ENCODE assay signal across 17 cellular contexts in the genomic region with DNA sequence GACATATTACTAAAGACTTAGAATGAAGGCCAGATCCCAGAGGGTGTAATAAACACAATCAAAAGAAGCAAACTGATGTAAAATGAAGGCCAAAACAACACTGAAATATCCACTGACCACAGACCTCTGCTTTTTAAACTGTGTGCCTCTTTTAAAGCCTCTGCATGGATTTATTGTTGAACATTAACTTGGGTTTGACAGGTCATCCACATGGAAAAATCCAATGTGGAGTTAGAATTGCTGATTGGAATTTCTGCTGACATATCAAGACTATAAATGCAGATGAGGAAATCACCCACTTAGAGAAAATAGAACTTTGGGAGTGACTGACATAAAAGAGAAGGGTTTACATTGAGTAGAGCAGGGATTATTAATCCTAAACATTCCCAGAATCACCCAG.
DNase-seq lines count a peak whose midpoint lies in the region; FAIRE-seq and TF ChIP-seq lines count a peak whose summit lies in the region.
"Had no signal": no experiment of that assay in that cellular context is flagged by ENCODE, and none has a peak within 500 bp of the region (broad histone marks: within the 10 kb centered on the region; RNA-seq: fewer than 3 reads in every experiment).

No MANE protein-coding gene starts in this region.

- H3K4me1 Mint-ChIP-seq in nephron: peaks cover 36% of the 10 kb centered on the region
- H3K4me1 Mint-ChIP-seq in type B pancreatic cell (ENCODE audit: unreplicated experiment): peaks cover 35% of the 10 kb centered on the region
- no peaks in the 10 kb centered on the region for H3K4me1 Mint-ChIP-seq in activated CD4-positive, alpha-beta memory T cell treated with anti-CD3 and anti-CD28 coated beads for 36 hours (ENCODE audit: low read depth)

- DNase-seq in left kidney (ENCODE audit: low read depth, low spot score): peak; percentile 25
- DNase-seq in type B pancreatic cell (ENCODE audit: extremely low spot score, unreplicated experiment): no peak
- no peak for DNase-seq in activated CD4-positive, alpha-beta memory T cell treated with anti-CD3 and anti-CD28 coated beads for 36 hours
- DNase-seq in NCI-H345 treated with DMSO at 0.1 percent for 48 hours (lab: John Stamatoyannopoulos, UW; ENCODE audit: unreplicated experiment): no peak
- DNase-seq in NCI-H2196 treated with DMSO at 0.1 percent for 48 hours (lab: John Stamatoyannopoulos, UW; ENCODE audit: unreplicated experiment): no peak
- DNase-seq: ACHN, DMS 273 treated with DMSO at 0.1 percent for 48 hours, KBM-7, MV-4-11, NCI-H1417, NCI-H187, NCI-H226, NCI-H524 treated with DMSO at 0.1 percent for 48 hours, PC-3 had no signal

- CTCF ChIA-PET in activated CD4-positive, alpha-beta memory T cell treated with anti-CD3 and anti-CD28 coated beads for 36 hours (lab: Charles Lee): no interaction called here

- FAIRE-seq in endometrium (lab: Jason Lieb, UNC): peak; percentile 84
- FAIRE-seq: G401.6 had no signal

- intact Hi-C loops in activated CD4-positive, alpha-beta memory T cell treated with anti-CD3 and anti-CD28 coated beads for 36 hours (cut with micrococcal nuclease): no loop called here

- H3K36me3 Mint-ChIP-seq in nephron (ENCODE audit: low read depth) (no peaks in the 10 kb centered on the region), type B pancreatic cell (no peaks in the 10 kb centered on the region)
- no peaks in the 10 kb centered on the region for H3K36me3 Mint-ChIP-seq in activated CD4-positive, alpha-beta memory T cell treated with anti-CD3 and anti-CD28 coated beads for 36 hours

- H3K27ac Mint-ChIP-seq in nephron: peak overlapping the region; percentile 72 to 96 (median 77)
- no peak overlapping the region for H3K27ac Mint-ChIP-seq in type B pancreatic cell
- H3K27ac Mint-ChIP-seq in activated CD4-positive, alpha-beta memory T cell treated with anti-CD3 and anti-CD28 coated beads for 36 hours: no peak overlapping the region

- peaks cover 6% of the 10 kb centered on the region for H3K9me3 Mint-ChIP-seq in nephron
- peaks cover 4% of the 10 kb centered on the region for H3K9me3 Mint-ChIP-seq in type B pancreatic cell
- peaks cover 24% of the 10 kb centered on the region for H3K9me3 Mint-ChIP-seq in activated CD4-positive, alpha-beta memory T cell treated with anti-CD3 and anti-CD28 coated beads for 36 hours

- H3K27me3 Mint-ChIP-seq in nephron (ENCODE audit: low read depth): no peaks in the 10 kb centered on the region
- H3K27me3 Mint-ChIP-seq in type B pancreatic cell: no peaks in the 10 kb centered on the region
- no peaks in the 10 kb centered on the region for H3K27me3 Mint-ChIP-seq in activated CD4-positive, alpha-beta memory T cell treated with anti-CD3 and anti-CD28 coated beads for 36 hours

- H3K4me3 Mint-ChIP-seq in nephron: peak overlapping the region in 1 of 3 experiments; percentile 18
- peak overlapping the region; percentile 6 for H3K4me3 Mint-ChIP-seq in type B pancreatic cell
- no peak overlapping the region for H3K4me3 Mint-ChIP-seq in activated CD4-positive, alpha-beta memory T cell treated with anti-CD3 and anti-CD28 coated beads for 36 hours

- TF ChIP-seq CTCF in nephron (IDR thresholded peaks at IDR 0.05; ENCODE audit: unreplicated experiment in 3 of 3) (no peak), type B pancreatic cell (conservative IDR thresholded peaks at IDR 0.05) (no peak)

- POLR2A ChIA-PET in activated CD4-positive, alpha-beta memory T cell treated with anti-CD3 and anti-CD28 coated beads for 36 hours (lab: Charles Lee): no interaction called here

Comparison
In these comparisons a context has a peak if more than half of its experiments do, and no peak if none do; other contexts are left out.
1. H3K27ac Mint-ChIP-seq: peak in nephron (3 of 3); none in type B pancreatic cell (single experiment) and activated CD4-positive, alpha-beta memory T cell treated with anti-CD3 and anti-CD28 coated beads for 36 hours (single experiment).